ENCODE assay signal across 8 cellular contexts in genomic region chr10:69087600-69088470, GRCh38. TPM values are rescaled to one million over a fixed set of nuclear protein-coding genes. Genes with fewer than 3 reads are reported as not detected.
DNase-seq lines count a peak whose midpoint lies in the region; ATAC-seq and TF ChIP-seq lines count a peak whose summit lies in the region.

A gene with protein sequence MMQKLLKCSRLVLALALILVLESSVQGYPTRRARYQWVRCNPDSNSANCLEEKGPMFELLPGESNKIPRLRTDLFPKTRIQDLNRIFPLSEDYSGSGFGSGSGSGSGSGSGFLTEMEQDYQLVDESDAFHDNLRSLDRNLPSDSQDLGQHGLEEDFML (plus strand): TSS chr10:69088103. CDS start chr10:69088158, 55 bp downstream.

- ATAC-seq in HG02623 (IDR thresholded peaks at IDR 0.05; ENCODE audit: unreplicated experiment) (peak; percentile 63), sciatic nerve (peak; percentile 91)
- ATAC-seq in activated T-helper 17 cell treated with anti-CD3 and anti-CD28 coated beads, Interleukin-2, amount 50 U/mL, for 72 hours (replicated peaks), result peak; percentile 61

- peak; percentile 85 for DNase-seq in GM06990 (ENCODE audit: extremely low read depth, insufficient read length)
- DNase-seq in foreskin melanocyte, result peak; percentile 88
- DNase-seq in sciatic nerve (ENCODE audit: low spot score), result peak; percentile 81
- no peak for DNase-seq in DMS 273 treated with DMSO at 0.1 percent for 48 hours (lab: John Stamatoyannopoulos, UW)
- DNase-seq in NCI-H128 (lab: John Stamatoyannopoulos, UW; ENCODE audit: unreplicated experiment), result no peak

- peak within 1 kb of the TSS; percentile 82 for H3K4me3 Mint-ChIP-seq in activated T-helper 17 cell treated with anti-CD3 and anti-CD28 coated beads, Interleukin-2, amount 50 U/mL, for 72 hours

- peaks cover 46% of the 10 kb centered on the region for H3K4me1 ChIP-seq in OCI-LY3 (ENCODE audit: low read length)

- no peaks in the 10 kb centered on the region for H3K36me3 ChIP-seq in GM06990 (ENCODE audit: control insufficient read depth, insufficient read depth, low read length)
- H3K36me3 ChIP-seq in OCI-LY3 (replicated peaks; ENCODE audit: low read depth, low read length), result peaks cover 13% of the 10 kb centered on the region

- no peaks in the 10 kb centered on the region for H3K9me3 Mint-ChIP-seq in activated T-helper 17 cell treated with anti-CD3 and anti-CD28 coated beads, Interleukin-2, amount 50 U/mL, for 72 hours

- H3K4me1 Mint-ChIP-seq in activated T-helper 17 cell treated with anti-CD3 and anti-CD28 coated beads, Interleukin-2, amount 50 U/mL, for 72 hours, result peaks cover 29% of the 10 kb centered on the region

- H4K20me1 ChIP-seq in OCI-LY3 (ENCODE audit: insufficient read depth, low read length), result peaks cover 18% of the 10 kb centered on the region; the same call in 1 of the 2 replicates

- H3K27ac ChIP-seq in OCI-LY3 (ENCODE audit: low read length), result peak within 1 kb of the TSS; percentile 100

- H3K79me2 ChIP-seq in OCI-LY3 (ENCODE audit: low read length), result peaks cover 40% of the 10 kb centered on the region

- TF ChIP-seq CTCF in GM06990 (IDR thresholded peaks at IDR 0.05; ENCODE audit: insufficient read depth, low read length, poor library complexity, severe bottlenecking) (no peak), OCI-LY3 (IDR thresholded peaks at IDR 0.05; ENCODE audit: low read depth, low read length) (no peak)

- no peaks in the 10 kb centered on the region for H3K9me3 ChIP-seq in OCI-LY3 (ENCODE audit: insufficient read depth, low read length)

- peak within 1 kb of the TSS; percentile 12; the same call in 1 of the 2 replicates for H2AFZ ChIP-seq in OCI-LY3 (ENCODE audit: low read depth, low read length)

- H3K4me3 ChIP-seq in GM06990 (replicated peaks; ENCODE audit: low read depth, low read length) (peak within 1 kb of the TSS; percentile 97), OCI-LY3 (ENCODE audit: low read length) (peak within 1 kb of the TSS; percentile 97)

- no peaks in the 10 kb centered on the region for H3K27me3 ChIP-seq in GM06990 (replicated peaks; ENCODE audit: control insufficient read depth, insufficient read depth, low read length)
- no peaks in the 10 kb centered on the region for H3K27me3 ChIP-seq in OCI-LY3 (ENCODE audit: low read depth, low read length)

- intact Hi-C loops in sciatic nerve (cut with DNase I), result no loop called here

- no peaks in the 10 kb centered on the region for H3K27me3 Mint-ChIP-seq in activated T-helper 17 cell treated with anti-CD3 and anti-CD28 coated beads, Interleukin-2, amount 50 U/mL, for 72 hours

- peak within 1 kb of the TSS; percentile 90 for H3K4me2 ChIP-seq in OCI-LY3 (ENCODE audit: low read length)

- peak within 1 kb of the TSS; percentile 99 for H3K27ac Mint-ChIP-seq in activated T-helper 17 cell treated with anti-CD3 and anti-CD28 coated beads, Interleukin-2, amount 50 U/mL, for 72 hours

- H3K9ac ChIP-seq in OCI-LY3 (ENCODE audit: low read length), result peak within 1 kb of the TSS; percentile 98

- H3K36me3 Mint-ChIP-seq in activated T-helper 17 cell treated with anti-CD3 and anti-CD28 coated beads, Interleukin-2, amount 50 U/mL, for 72 hours (ENCODE audit: low read depth), result peaks cover 67% of the 10 kb centered on the region

RNA-seq across cellular contexts. Expression of the gene that starts here (rescaled TPM):
- total RNA-seq in activated T-helper 17 cell treated with anti-CD3 and anti-CD28 coated beads, Interleukin-2, amount 50 U/mL, for 72 hours, result 100 to 1,000 TPM; 310 to 773 TPM
- total RNA-seq in sciatic nerve, result 146 TPM

Comparison
In these comparisons a context has a peak if more than half of its experiments do, and no peak if none do; other contexts are left out.
1. DNase-seq: peak in GM06990 (single experiment), foreskin melanocyte (single experiment) and sciatic nerve (single experiment); none in DMS 273 treated with DMSO at 0.1 percent for 48 hours (single experiment) and NCI-H128 (single experiment).
2. Peak in every context shown above with its lines, with median percentiles within 50 percentile points of each other: ATAC-seq.